28 cellular contexts compared by ENCODE assay signal in genomic region chr4:62159876-62160275, GRCh38.
"Had no signal": no experiment of that assay in that cellular context is flagged by ENCODE, and none has a peak within 500 bp of the region (broad histone marks: within the 10 kb centered on the region; RNA-seq: fewer than 3 reads in every experiment).

No MANE protein-coding gene starts in this region.

- ATAC-seq: naive thymus-derived CD8-positive, alpha-beta T cell; natural killer cell treated with Interleukin-12 subunit alpha and Interleukin-12 subunit beta and Interleukin-15 and Interleukin-18, amount 100 ng/mL, for 72 hours; psoas muscle; right lobe of liver; stimulated activated memory B cell treated with anti-CD40 and anti-IgM and Interleukin-4, amounts not matched to agents 10 μg/mL and 1 μg/mL and 100 μg/mL, for 72 hours; stimulated activated naive CD8-positive, alpha-beta T cell treated with anti-CD3 and anti-CD28 coated beads, Interleukin-15, amount 100 ng/mL, for 72 hours; stimulated activated naive CD8-positive, alpha-beta T cell treated with anti-CD3 and anti-CD28 coated beads, Interleukin-15, Interleukin-2, amounts not matched to agents 100 U/mL and 50 U/mL, for 24 hours; upper lobe of right lung had no signal

- H3K9me3 ChIP-seq: ovary, psoas muscle, right lobe of liver, sigmoid colon, suprapubic skin, testis, tibial artery, transverse colon, uterus had no signal

- H3K4me1 ChIP-seq: parathyroid adenoma, psoas muscle, right lobe of liver, sigmoid colon, suprapubic skin, testis, tibial artery, transverse colon, upper lobe of right lung, uterus had no signal

- H3K9ac ChIP-seq: parathyroid adenoma had no signal

- H2AFZ ChIP-seq: parathyroid adenoma had no signal

- DNase-seq: naive thymus-derived CD8-positive, alpha-beta T cell; nephron progenitor cell; occipital lobe; ovary; posterior cingulate gyrus; psoas muscle; right cardiac atrium; right lobe of liver; sigmoid colon; small intestine; stimulated activated CD4-positive, alpha-beta T cell treated with anti-CD3 and anti-CD28 coated beads, Interleukin-15, amount 100 ng/mL, for 24 hours; stimulated activated CD4-positive, alpha-beta T cell treated with anti-CD3 and anti-CD28 coated beads, Interleukin-2, amount 100 ng/mL, for 24 hours; stimulated activated CD4-positive, alpha-beta T cell treated with anti-CD3 and anti-CD28 coated beads, Interleukin-2, amount 100 ng/mL, for 48 hours; stimulated activated CD4-positive, alpha-beta T cell treated with anti-CD3 and anti-CD28 coated beads, Interleukin-4, amount 100 ng/mL, for 4 hours; stimulated activated CD8-positive, alpha-beta memory T cell treated with anti-CD3 and anti-CD28 coated beads, Interleukin-4, amount 100 ng/mL, for 48 hours; stimulated activated naive CD4-positive, alpha-beta T cell; stimulated activated naive CD8-positive, alpha-beta T cell treated with anti-CD3 and anti-CD28 coated beads, Interleukin-15, amount 100 ng/mL, for 72 hours; stimulated activated naive CD8-positive, alpha-beta T cell treated with anti-CD3 and anti-CD28 coated beads, Interleukin-15, Interleukin-2, amounts not matched to agents 100 U/mL and 50 U/mL, for 24 hours; substantia nigra; testis; tibial artery; transverse colon; upper lobe of right lung; uterus had no signal

- H3K27me3 ChIP-seq: ovary, right lobe of liver, sigmoid colon, suprapubic skin, testis, tibial artery, transverse colon, upper lobe of right lung, uterus had no signal

- H3K4me3 ChIP-seq: ovary, psoas muscle, right lobe of liver, sigmoid colon, suprapubic skin, testis, tibial artery, transverse colon, upper lobe of right lung, uterus had no signal

- H3K27ac ChIP-seq: ovary, parathyroid adenoma, psoas muscle, right lobe of liver, sigmoid colon, suprapubic skin, testis, tibial artery, transverse colon, upper lobe of right lung, uterus had no signal

- H3K36me3 ChIP-seq: ovary, right lobe of liver, sigmoid colon, suprapubic skin, tibial artery, transverse colon, upper lobe of right lung, uterus had no signal
